ENCODE assay signal across 14 cellular contexts in genomic region chr21:45378258-45378966, GRCh38. TPM values are rescaled to one million over a fixed set of nuclear protein-coding genes. Genes with fewer than 3 reads are reported as not detected.
DNase-seq lines count a peak whose midpoint lies in the region; TF ChIP-seq lines count a peak whose summit lies in the region.
"Had no signal": no experiment of that assay in that cellular context is flagged by ENCODE, and none has a peak within 500 bp of the region (broad histone marks: within the 10 kb centered on the region; RNA-seq: fewer than 3 reads in every experiment).

No MANE protein-coding gene starts in this region.

- H3K9ac ChIP-seq in HUES48 (ENCODE audit: low read depth, low read length) (peak overlapping the region; percentile 75), endodermal cell (ENCODE audit: extremely low read depth, low read length, poor library complexity, severe bottlenecking) (no peak overlapping the region)
- H3K9ac ChIP-seq: BLaER1 treated with 17β-estradiol and CSF1 and Interleukin-3, amounts not matched to agents 10 nM and 100 nM; parathyroid adenoma had no signal

- no peaks in the 10 kb centered on the region for H3K36me3 ChIP-seq in HUES48 (ENCODE audit: control insufficient read depth, insufficient read depth, low read length)
- no peaks in the 10 kb centered on the region for H3K36me3 ChIP-seq in endodermal cell (ENCODE audit: control insufficient read depth, insufficient read depth, low read length)
- H3K36me3 ChIP-seq: BLaER1 treated with 17β-estradiol and CSF1 and Interleukin-3, amounts not matched to agents 10 nM and 100 nM had no signal

- peak overlapping the region; percentile 39 for H3K27ac ChIP-seq in AG04450 (ENCODE audit: low read depth, low read length)
- H3K27ac ChIP-seq in HUES48 (ENCODE audit: low read depth, low read length): peak overlapping the region; percentile 96
- peak overlapping the region; percentile 86 for H3K27ac ChIP-seq in endodermal cell (ENCODE audit: low read depth, low read length)
- H3K27ac ChIP-seq: BLaER1 treated with 17β-estradiol and CSF1 and Interleukin-3, amounts not matched to agents 10 nM and 100 nM; parathyroid adenoma had no signal

- H3K4me3 ChIP-seq in AG04450 (ENCODE audit: low read depth, low read length): no peak overlapping the region
- H3K4me3 ChIP-seq in HUES48 (ENCODE audit: low read depth, low read length): no peak overlapping the region
- no peak overlapping the region for H3K4me3 ChIP-seq in endodermal cell (ENCODE audit: low read length)
- H3K4me3 ChIP-seq: BLaER1 treated with 17β-estradiol and CSF1 and Interleukin-3, amounts not matched to agents 10 nM and 100 nM had no signal

- 42 to 51% methylated on average over 6 to 13 of the region's 13 CpGs for WGBS in endodermal cell (ENCODE audit: insufficient coverage in 1 of 2, insufficient read length in 1 of 2), 2 experiments

- CTCF ChIA-PET in AG04450 (lab: Charles Lee): no interaction called here

- no peaks in the 10 kb centered on the region for H3K27me3 ChIP-seq in AG04450 (ENCODE audit: control insufficient read depth, insufficient read depth, low read length)
- H3K27me3 ChIP-seq in HUES48 (ENCODE audit: control insufficient read depth, insufficient read depth, low read length): no peaks in the 10 kb centered on the region
- H3K27me3 ChIP-seq in endodermal cell (ENCODE audit: control insufficient read depth, insufficient read depth, low read length, poor library complexity, severe bottlenecking): no peaks in the 10 kb centered on the region

- peaks cover 21% of the 10 kb centered on the region for H3K9me3 ChIP-seq in AG04450 (ENCODE audit: control insufficient read depth, insufficient read depth, low read length)
- H3K9me3 ChIP-seq in HUES48 (ENCODE audit: control insufficient read depth, insufficient read depth, low read length): peaks cover 7% of the 10 kb centered on the region; the same call in 1 of the 2 replicates
- peaks cover 13% of the 10 kb centered on the region for H3K9me3 ChIP-seq in endodermal cell (ENCODE audit: control insufficient read depth, low read length)

- no peak for TF ChIP-seq CTCF in AG04450 (IDR thresholded peaks at IDR 0.05; ENCODE audit: low read depth, low read length)
- no peak for TF ChIP-seq CTCF in endodermal cell (conservative IDR thresholded peaks at IDR 0.05)

- DNase-seq in AG04450 (ENCODE audit: low read depth, low spot score) (peak; percentile 26), endodermal cell (peak; percentile 78), medulla oblongata (ENCODE audit: extremely low spot score) (peak; percentile 4), NAMALWA (ENCODE audit: low spot score) (no peak), NCI-H446 (lab: John Stamatoyannopoulos, UW) (no peak)
- no peak for DNase-seq in activated CD4-positive, alpha-beta T cell treated with anti-CD3 and anti-CD28 coated beads for 48 hours
- DNase-seq in stimulated activated naive CD4-positive, alpha-beta T cell treated with Interleukin-2 at 50 U/mL for 16 hours (lab: John Stamatoyannopoulos, UW): no peak
- DNase-seq: activated CD4-positive, alpha-beta T cell treated with anti-CD3 and anti-CD28 coated beads for 1 hour; dermis blood vessel endothelial cell; NCI-H2081 treated with DMSO at 0.1 percent for 48 hours had no signal

- POLR2A ChIA-PET in AG04450 (lab: Yijun Ruan, JAX): no interaction called here

- H3K9me3 Mint-ChIP-seq in endodermal cell: peaks cover 10% of the 10 kb centered on the region

- peak overlapping the region; percentile 38 for H3K27ac Mint-ChIP-seq in endodermal cell
- H3K27ac Mint-ChIP-seq: activated T-helper 2 cell treated with anti-CD3 and anti-CD28 coated beads, Interferon-gamma antibody, Interleukin-2, Interleukin-4, amounts not matched to agents 10 μg/mL and 5 μg/mL and 100 μg/mL, durations not matched to agents 14 hours and 24 hours and 36 hours had no signal

- H3K4me3 Mint-ChIP-seq in endodermal cell: no peak overlapping the region

- H3K36me3 Mint-ChIP-seq in endodermal cell (ENCODE audit: low read depth): peaks cover 5% of the 10 kb centered on the region

- peaks cover 12% of the 10 kb centered on the region for H3K4me1 Mint-ChIP-seq in endodermal cell

- H3K27me3 Mint-ChIP-seq in endodermal cell (ENCODE audit: insufficient read depth): peaks cover 1% of the 10 kb centered on the region

- H3K4me1 ChIP-seq in HUES48 (ENCODE audit: control insufficient read depth, insufficient read depth, low read length) (peaks cover 25% of the 10 kb centered on the region), endodermal cell (ENCODE audit: control insufficient read depth, insufficient read depth, low read length) (no peaks in the 10 kb centered on the region)
- H3K4me1 ChIP-seq: parathyroid adenoma had no signal

RNA-seq across cellular contexts. Expression of gene COL18A1, which starts 26.6 kb away (rescaled TPM):
- 25.3 and 37.0 TPM in 2 replicates for polyA plus RNA-seq in AG04450 (2011; rRNA removed)
- 7.7 and 9.1 TPM in 2 replicates for polyA minus RNA-seq in AG04450 (2011; rRNA and poly(A)+ RNA removed)
- 100 to 1,000 TPM; 332 to 398 TPM for total RNA-seq in endodermal cell
- polyA plus RNA-seq in endodermal cell (2013, experiment 1 of 2): 216 TPM
- polyA plus RNA-seq in endodermal cell (2013, experiment 2 of 2): 213 TPM

Comparison
In these comparisons a context has a peak if more than half of its experiments do, and no peak if none do; other contexts are left out.
1. DNase-seq: peak in AG04450 (single experiment), endodermal cell (single experiment) and medulla oblongata (single experiment); none in activated CD4-positive, alpha-beta T cell treated with anti-CD3 and anti-CD28 coated beads for 48 hours (single experiment), NAMALWA (single experiment), NCI-H446 (0 of 2) and stimulated activated naive CD4-positive, alpha-beta T cell treated with Interleukin-2 at 50 U/mL for 16 hours (single experiment).
2. H3K27ac ChIP-seq: peak in every context shown above with its lines; median percentile 96 in HUES48; 86 in endodermal cell; 39 in AG04450.